Comparison of ENCODE assay signal across 12 cellular contexts in the genomic region with DNA sequence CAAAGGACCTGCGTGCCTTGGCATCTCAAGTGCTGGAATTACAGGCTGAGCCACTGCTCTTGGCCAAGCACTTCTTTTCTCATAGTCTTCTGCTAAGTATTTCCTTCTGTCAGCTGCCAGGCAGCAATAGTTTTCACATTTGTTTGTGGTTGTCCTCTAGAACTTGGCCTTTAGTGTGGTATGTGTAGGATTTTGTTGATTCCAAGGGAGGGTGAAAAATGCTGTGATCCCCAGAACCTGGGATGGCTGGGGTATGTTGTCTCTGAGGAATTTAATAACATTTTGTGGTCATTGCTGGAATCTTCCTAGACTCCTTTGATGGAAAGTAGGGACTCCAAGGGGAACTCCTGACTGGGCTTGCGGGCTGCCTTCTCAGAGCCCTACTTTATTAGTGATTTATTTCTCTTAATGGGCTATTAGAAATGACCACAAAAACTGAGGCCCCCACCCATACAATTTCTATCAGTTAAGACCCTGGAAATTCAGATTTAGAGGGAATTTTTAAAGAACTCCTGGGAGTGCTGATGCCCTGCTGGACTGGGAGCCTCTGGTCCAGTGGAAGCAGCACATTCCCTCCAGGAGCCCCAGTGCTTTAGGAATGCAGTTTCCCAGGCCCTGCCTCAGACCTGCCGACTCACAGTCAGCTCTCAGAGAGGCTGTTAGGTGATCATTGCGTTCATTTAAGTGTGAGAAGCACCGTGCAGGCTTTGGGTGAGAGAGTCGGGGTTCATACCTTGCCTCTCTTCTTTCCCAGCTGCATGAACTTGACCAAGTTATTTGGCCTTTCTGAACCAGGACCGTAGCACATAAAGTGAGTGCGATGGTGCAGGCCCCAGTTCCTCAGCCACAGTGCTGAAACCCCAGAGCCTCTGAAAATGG. TPM values are rescaled to one million over a fixed set of nuclear protein-coding genes. Genes with fewer than 3 reads are reported as not detected.
DNase-seq lines count a peak whose midpoint lies in the region; FAIRE-seq and TF ChIP-seq lines count a peak whose summit lies in the region.
"Had no signal": no experiment of that assay in that cellular context is flagged by ENCODE, and none has a peak within 500 bp of the region (broad histone marks: within the 10 kb centered on the region; RNA-seq: fewer than 3 reads in every experiment).

No MANE protein-coding gene starts in this region.

- H2BK120ac ChIP-seq in mesenchymal stem cell (ENCODE audit: low read depth, low read length) = no peak overlapping the region

- CTCF ChIA-PET in BJ (lab: Yijun Ruan, JAX) = interaction anchor here (1.2 to 1.3 kb wide), 2 partner anchors 17 to 106 kb away, joined by 3 to 4 read pairs; no protein-coding TSS in a partner anchor

- POLR2A ChIA-PET in BJ (lab: Charles Lee) = no interaction called here

- no peak overlapping the region for H3K4me2 ChIP-seq in astrocyte (ENCODE audit: low read length)
- H3K4me2 ChIP-seq in mesenchymal stem cell (ENCODE audit: low read length, poor library complexity, severe bottlenecking) = peak overlapping the region; percentile 39

- H3K23ac ChIP-seq in mesenchymal stem cell (ENCODE audit: low read length in 2 of 2) = peak overlapping the region in 1 of 2 experiments; percentile 78

- FAIRE-seq in astrocyte (lab: Jason Lieb, UNC) = no peak
- FAIRE-seq: colon had no signal

- no peak overlapping the region for H4K91ac ChIP-seq in mesenchymal stem cell (ENCODE audit: low read length)

- peak overlapping the region; percentile 7 for H3K27ac Mint-ChIP-seq in astrocyte (ENCODE audit: unreplicated experiment)
- H3K27ac Mint-ChIP-seq: natural killer cell treated with Interleukin-12 subunit alpha and Interleukin-12 subunit beta and Interleukin-15 and Interleukin-18, amount 100 ng/mL, for 72 hours had no signal

- no peaks in the 10 kb centered on the region for H3K9me3 ChIP-seq in astrocyte (ENCODE audit: insufficient read depth, low read depth, low read length)
- no peaks in the 10 kb centered on the region for H3K9me3 ChIP-seq in mesenchymal stem cell (ENCODE audit: control insufficient read depth, low read length)

- peak overlapping the region; percentile 13 for H4K8ac ChIP-seq in mesenchymal stem cell (ENCODE audit: low read length)

- peaks cover 65% of the 10 kb centered on the region for H3K79me2 ChIP-seq in astrocyte (ENCODE audit: insufficient read depth, low read length)

- H2BK12ac ChIP-seq in mesenchymal stem cell (ENCODE audit: low read length in 2 of 2) = peak overlapping the region; percentile 31 to 67

- H2BK5ac ChIP-seq in mesenchymal stem cell (ENCODE audit: low read depth, low read length, poor library complexity, severe bottlenecking) = no peak overlapping the region

- H3K4me1 Mint-ChIP-seq in astrocyte (ENCODE audit: low read depth, unreplicated experiment) = peaks cover 42% of the 10 kb centered on the region

- H3K27me3 Mint-ChIP-seq in astrocyte (ENCODE audit: low read depth, unreplicated experiment) = no peaks in the 10 kb centered on the region
- H3K27me3 Mint-ChIP-seq: natural killer cell treated with Interleukin-12 subunit alpha and Interleukin-12 subunit beta and Interleukin-15 and Interleukin-18, amount 100 ng/mL, for 72 hours had no signal

- H2BK15ac ChIP-seq in mesenchymal stem cell (ENCODE audit: low read depth, poor library complexity, severe bottlenecking) = no peak overlapping the region

- peak overlapping the region in 1 of 2 experiments; percentile 47 for H3K4ac ChIP-seq in mesenchymal stem cell (ENCODE audit: low read depth in 1 of 2, low read length in 2 of 2)

- H3K14ac ChIP-seq in mesenchymal stem cell (ENCODE audit: low read length in 2 of 2) = peak overlapping the region in 1 of 2 experiments; percentile 28

- peak overlapping the region; percentile 0 for H3K4me3 Mint-ChIP-seq in astrocyte (ENCODE audit: unreplicated experiment)
- H3K4me3 Mint-ChIP-seq: natural killer cell treated with Interleukin-12 subunit alpha and Interleukin-12 subunit beta and Interleukin-15 and Interleukin-18, amount 100 ng/mL, for 72 hours had no signal

- peak; percentile 97 for DNase-seq in BJ (ENCODE audit: low read depth)
- peak; percentile 33 for DNase-seq in HCEC 1CT
- DNase-seq in astrocyte (ENCODE audit: low read depth) = peak; percentile 95
- peak; percentile 83 for DNase-seq in mesenchymal stem cell
- DNase-seq in pons (ENCODE audit: low spot score) = no peak
- DNase-seq in SIG-M5 treated with dmso at 0.1 percent for 504 hours (lab: John Stamatoyannopoulos, UW; ENCODE audit: unreplicated experiment) = no peak
- no peak for DNase-seq in cerebellar nuclear complex (lab: John Stamatoyannopoulos, UW)
- no peak for DNase-seq in medulla oblongata (ENCODE audit: extremely low spot score)
- DNase-seq: GDM1, NCI-H1694 had no signal

- peak overlapping the region; percentile 86 for H2AK5ac ChIP-seq in mesenchymal stem cell (ENCODE audit: low read length, severe bottlenecking)

- peak overlapping the region; percentile 27 to 82 for H3K18ac ChIP-seq in mesenchymal stem cell (ENCODE audit: low read depth in 1 of 2, low read length in 2 of 2)

- H2AFZ ChIP-seq in astrocyte (ENCODE audit: low read depth, low read length) = no peak overlapping the region
- no peak overlapping the region for H2AFZ ChIP-seq in mesenchymal stem cell (ENCODE audit: low read depth, low read length)

- no peaks in the 10 kb centered on the region for H3K9me3 Mint-ChIP-seq in astrocyte (ENCODE audit: unreplicated experiment)
- H3K9me3 Mint-ChIP-seq: natural killer cell treated with Interleukin-12 subunit alpha and Interleukin-12 subunit beta and Interleukin-15 and Interleukin-18, amount 100 ng/mL, for 72 hours had no signal

- no peak overlapping the region for H3K4me3 ChIP-seq in BJ (ENCODE audit: low read depth, low read length)
- no peak overlapping the region for H3K4me3 ChIP-seq in astrocyte (ENCODE audit: insufficient read depth, low read depth, low read length)
- H3K4me3 ChIP-seq in mesenchymal stem cell (ENCODE audit: insufficient read depth in 1 of 2, low read depth in 1 of 2, low read length in 2 of 2) = no peak overlapping the region

- 89% methylated on average over 5 of the region's 8 CpGs for WGBS in mesenchymal stem cell

- H3K4me1 ChIP-seq in astrocyte (ENCODE audit: insufficient read depth, low read length) (peaks cover 12% of the 10 kb centered on the region), mesenchymal stem cell (ENCODE audit: control insufficient read depth, insufficient read depth, low read depth, low read length) (peaks cover 22% of the 10 kb centered on the region)

- no peak overlapping the region for H3K9ac ChIP-seq in astrocyte (ENCODE audit: low read length)
- no peak overlapping the region for H3K9ac ChIP-seq in mesenchymal stem cell (ENCODE audit: low read length)

- H4K20me1 ChIP-seq in astrocyte (ENCODE audit: insufficient read depth, low read length) = peaks cover 75% of the 10 kb centered on the region

- TF ChIP-seq CTCF in BJ (IDR thresholded peaks at IDR 0.05; ENCODE audit: insufficient read depth, low read depth, low read length) (no peak), astrocyte (IDR thresholded peaks at IDR 0.05; ENCODE audit: insufficient read depth, low read depth, low read length) (no peak)

- H3K27ac ChIP-seq in astrocyte (ENCODE audit: low read depth, low read length) = no peak overlapping the region
- peak overlapping the region; percentile 65 for H3K27ac ChIP-seq in mesenchymal stem cell (ENCODE audit: low read length, poor library complexity, severe bottlenecking)

- H3K36me3 Mint-ChIP-seq in astrocyte (ENCODE audit: low read depth, unreplicated experiment) = no peaks in the 10 kb centered on the region
- H3K36me3 Mint-ChIP-seq: natural killer cell treated with Interleukin-12 subunit alpha and Interleukin-12 subunit beta and Interleukin-15 and Interleukin-18, amount 100 ng/mL, for 72 hours had no signal

- H3K27me3 ChIP-seq in BJ (ENCODE audit: control insufficient read depth, insufficient read depth, low read length) = no peaks in the 10 kb centered on the region
- H3K27me3 ChIP-seq in astrocyte (ENCODE audit: insufficient read depth, low read length) = no peaks in the 10 kb centered on the region
- H3K27me3 ChIP-seq in mesenchymal stem cell (ENCODE audit: control insufficient read depth in 1 of 2, insufficient read depth in 1 of 2, low read length in 2 of 2) = no peaks in the 10 kb centered on the region

- H3K79me1 ChIP-seq in mesenchymal stem cell (replicated peaks; ENCODE audit: low read length, poor library complexity, severe bottlenecking) = peaks cover 34% of the 10 kb centered on the region

- H3K36me3 ChIP-seq in BJ (ENCODE audit: control insufficient read depth, insufficient read depth, low read length) (no peaks in the 10 kb centered on the region), astrocyte (ENCODE audit: insufficient read depth, low read length) (no peaks in the 10 kb centered on the region), mesenchymal stem cell (ENCODE audit: control insufficient read depth in 1 of 2, insufficient read depth in 2 of 2, low read depth in 1 of 2, low read length in 2 of 2) (no peaks in the 10 kb centered on the region)

RNA-seq across cellular contexts. Expression of a gene that starts 22.7 kb away (rescaled TPM):
- polyA plus RNA-seq in BJ (2011; rRNA removed) = 16.9 and 20.1 TPM in 2 replicates
- 18.4 and 20.9 TPM in 2 replicates for polyA minus RNA-seq in BJ (2011; rRNA and poly(A)+ RNA removed)
- 25.3 and 25.9 TPM in 2 replicates for total RNA-seq in astrocyte
- 10.7 TPM for polyA plus RNA-seq in mesenchymal stem cell (2013, experiment 1 of 2)
- 11.9 TPM for polyA plus RNA-seq in mesenchymal stem cell (2013, experiment 2 of 2)

Comparison
In these comparisons a context has a peak if more than half of its experiments do, and no peak if none do; other contexts are left out.
1. DNase-seq: peak in BJ (single experiment), HCEC 1CT (single experiment), astrocyte (single experiment) and mesenchymal stem cell (single experiment); none in pons (single experiment), SIG-M5 treated with dmso at 0.1 percent for 504 hours (single experiment), cerebellar nuclear complex (0 of 2) and medulla oblongata (single experiment).